27 cellular contexts compared by ENCODE assay signal in genomic region chr1:153860285-153860684, GRCh38.
"Had no signal": no experiment of that assay in that cellular context is flagged by ENCODE, and none has a peak within 500 bp of the region (broad histone marks: within the 10 kb centered on the region; RNA-seq: fewer than 3 reads in every experiment).

No MANE protein-coding gene starts in this region.

- H3K4me3 ChIP-seq: coronary artery, esophagus squamous epithelium, neural progenitor cell, psoas muscle, skin epidermis, spleen, thoracic aorta, tibial nerve, upper lobe of left lung had no signal

- H3K9ac ChIP-seq: neural progenitor cell had no signal

- H3K27ac ChIP-seq: coronary artery, esophagus squamous epithelium, neural progenitor cell, psoas muscle, skin epidermis, spleen, thoracic aorta, tibial nerve, upper lobe of left lung had no signal

- H3K9me3 Mint-ChIP-seq: effector memory CD8-positive, alpha-beta T cell; nephron; neural progenitor cell; stimulated activated naive B cell treated with anti-CD40 and anti-IgM and Interleukin-4, amounts not matched to agents 10 μg/mL and 1 μg/mL and 100 μg/mL, for 72 hours; stimulated activated naive CD8-positive, alpha-beta T cell treated with anti-CD3 and anti-CD28 coated beads, Interleukin-15, Interleukin-2, amounts not matched to agents 100 ng/mL and 50 ng/mL, for 24 hours had no signal

- H3K27me3 ChIP-seq: esophagus squamous epithelium, neural progenitor cell, spleen, tibial nerve, upper lobe of left lung had no signal

- H3K4me2 ChIP-seq: neural progenitor cell had no signal

- DNase-seq: dermis blood vessel endothelial cell; effector memory CD8-positive, alpha-beta T cell; erythroblast; esophagus squamous epithelium; foreskin melanocyte; hypothalamus; mesendoderm; midbrain; naive thymus-derived CD4-positive, alpha-beta T cell; nucleus accumbens; posterior cingulate gyrus; psoas muscle; right cardiac atrium; spleen; stimulated activated CD4-positive, alpha-beta T cell treated with anti-CD3 and anti-CD28 coated beads, Interleukin-4, amount 100 ng/mL, for 4 hours; stimulated activated naive B cell treated with anti-CD40 and anti-IgM and Interleukin-4, amounts not matched to agents 10 μg/mL and 1 μg/mL and 100 μg/mL, for 72 hours; upper lobe of left lung had no signal

- FAIRE-seq: endometrium, keratinocyte, urothelium cell line had no signal

- ATAC-seq: effector memory CD8-positive, alpha-beta T cell; naive thymus-derived CD4-positive, alpha-beta T cell; psoas muscle; right cardiac atrium; stimulated activated naive B cell treated with anti-CD40 and anti-IgM and Interleukin-4, amounts not matched to agents 10 μg/mL and 1 μg/mL and 100 μg/mL, for 72 hours had no signal

- H3K27ac Mint-ChIP-seq: effector memory CD8-positive, alpha-beta T cell; nephron; neural progenitor cell; stimulated activated naive CD8-positive, alpha-beta T cell treated with anti-CD3 and anti-CD28 coated beads, Interleukin-15, Interleukin-2, amounts not matched to agents 100 ng/mL and 50 ng/mL, for 24 hours had no signal

- H2AFZ ChIP-seq: neural progenitor cell had no signal

- H3K27me3 Mint-ChIP-seq: effector memory CD8-positive, alpha-beta T cell; naive thymus-derived CD4-positive, alpha-beta T cell; stimulated activated naive B cell treated with anti-CD40 and anti-IgM and Interleukin-4, amounts not matched to agents 10 μg/mL and 1 μg/mL and 100 μg/mL, for 72 hours; stimulated activated naive CD8-positive, alpha-beta T cell treated with anti-CD3 and anti-CD28 coated beads, Interleukin-15, Interleukin-2, amounts not matched to agents 100 ng/mL and 50 ng/mL, for 24 hours had no signal

- H3K9me3 ChIP-seq: esophagus squamous epithelium, psoas muscle, spleen, thoracic aorta, tibial nerve, upper lobe of left lung had no signal

- H3K4me3 Mint-ChIP-seq: effector memory CD8-positive, alpha-beta T cell; nephron; neural progenitor cell; stimulated activated naive B cell treated with anti-CD40 and anti-IgM and Interleukin-4, amounts not matched to agents 10 μg/mL and 1 μg/mL and 100 μg/mL, for 72 hours; stimulated activated naive CD8-positive, alpha-beta T cell treated with anti-CD3 and anti-CD28 coated beads, Interleukin-15, Interleukin-2, amounts not matched to agents 100 ng/mL and 50 ng/mL, for 24 hours had no signal

- H3K36me3 ChIP-seq: neural progenitor cell, thoracic aorta, tibial nerve had no signal

- H3K4me1 ChIP-seq: neural progenitor cell, upper lobe of left lung had no signal
